In the genomic region with DNA sequence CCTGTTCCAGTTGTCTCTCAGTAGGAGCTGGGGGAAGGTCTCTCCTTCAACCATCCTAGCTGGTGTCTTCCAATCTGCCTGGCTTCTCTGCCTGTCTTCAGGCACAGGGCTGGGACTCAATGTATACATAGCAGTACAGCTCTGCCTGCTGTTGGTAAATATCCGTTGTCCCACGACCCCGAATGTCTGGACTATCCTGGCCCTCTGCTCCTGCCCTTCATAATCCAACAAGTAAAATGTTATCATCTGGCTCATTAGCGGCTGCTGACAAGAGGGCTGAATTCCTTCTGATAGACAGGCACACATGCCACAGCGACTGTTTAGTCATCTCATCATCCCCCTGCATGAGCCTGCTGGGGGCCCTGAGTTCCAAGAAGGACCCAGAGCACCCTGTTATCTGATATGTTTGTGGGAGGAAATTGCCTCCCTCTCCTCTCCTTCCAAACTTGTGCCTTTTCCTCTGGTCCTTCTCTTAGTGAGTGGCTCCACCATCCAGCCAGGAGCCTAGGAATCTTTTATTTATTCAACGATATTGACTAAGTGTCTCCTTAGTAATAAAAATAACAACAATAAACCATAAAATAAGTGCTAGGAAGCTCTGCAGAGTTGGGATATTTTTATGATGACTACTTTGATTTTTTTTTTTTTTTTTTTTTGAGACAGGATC, we compare ENCODE assay signal across 1 cellular context.
TF ChIP-seq lines count a peak whose summit lies in the region.

No MANE protein-coding gene starts in this region.

TF ChIP-seq in K562, 482 proteins besides CTCF, POLR2A, EP300 and RAD21 (continued from another document and continues in another):
- TF ChIP-seq, protein P1, sequence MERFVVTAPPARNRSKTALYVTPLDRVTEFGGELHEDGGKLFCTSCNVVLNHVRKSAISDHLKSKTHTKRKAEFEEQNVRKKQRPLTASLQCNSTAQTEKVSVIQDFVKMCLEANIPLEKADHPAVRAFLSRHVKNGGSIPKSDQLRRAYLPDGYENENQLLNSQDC (CRISPR knock-in tag; IDR thresholded peaks at IDR 0.05): no peak
- TF ChIP-seq, protein P2, sequence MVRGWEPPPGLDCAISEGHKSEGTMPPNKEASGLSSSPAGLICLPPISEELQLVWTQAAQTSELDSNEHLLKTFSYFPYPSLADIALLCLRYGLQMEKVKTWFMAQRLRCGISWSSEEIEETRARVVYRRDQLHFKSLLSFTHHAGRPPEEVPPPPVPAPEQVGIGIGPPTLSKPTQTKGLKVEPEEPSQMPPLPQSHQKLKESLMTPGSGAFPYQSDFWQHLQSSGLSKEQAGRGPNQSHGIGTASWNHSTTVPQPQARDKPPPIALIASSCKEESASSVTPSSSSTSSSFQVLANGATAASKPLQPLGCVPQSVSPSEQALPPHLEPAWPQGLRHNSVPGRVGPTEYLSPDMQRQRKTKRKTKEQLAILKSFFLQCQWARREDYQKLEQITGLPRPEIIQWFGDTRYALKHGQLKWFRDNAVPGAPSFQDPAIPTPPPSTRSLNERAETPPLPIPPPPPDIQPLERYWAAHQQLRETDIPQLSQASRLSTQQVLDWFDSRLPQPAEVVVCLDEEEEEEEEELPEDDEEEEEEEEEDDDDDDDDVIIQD (CRISPR knock-in tag; IDR thresholded peaks at IDR 0.05): no peak
- TF ChIP-seq ZNF239 (CRISPR knock-in tag; IDR thresholded peaks at IDR 0.05) (no peak), MTA2 (IDR thresholded peaks at IDR 0.05; ENCODE audit: low read depth) (no peak; the same call in 1 of the 2 replicates), ZNF668 (CRISPR knock-in tag; IDR thresholded peaks at IDR 0.05) (no peak), TAF1 (IDR thresholded peaks at IDR 0.05; ENCODE audit: control insufficient read depth, extremely low read depth, insufficient read depth, low read length, severe bottlenecking) (peak; percentile 51), CTBP1 (IDR thresholded peaks at IDR 0.05; ENCODE audit: borderline replicate concordance) (peak; percentile 96), PTRF (tag; IDR thresholded peaks at IDR 0.05) (no peak), TAF7 (tag; IDR thresholded peaks at IDR 0.05) (0 out of 2 replicates have a peak, but pooled peaks have one; percentile 39), FOXK2 (conservative IDR thresholded peaks at IDR 0.05 in 1 of 2, IDR thresholded peaks at IDR 0.05 in 1 of 2; ENCODE audit: low read depth in 2 of 2) (0 out of 4 replicates have a peak, but pooled peaks have one; percentile 33 to 65), RBM17 (IDR thresholded peaks at IDR 0.05; ENCODE audit: borderline replicate concordance, low read depth, low read length) (no peak), ZBTB11 (CRISPR knock-in tag; IDR thresholded peaks at IDR 0.05) (no peak; a peak in 1 of 6 replicates), MTA3 (IDR thresholded peaks at IDR 0.05; ENCODE audit: borderline replicate concordance) (peak; percentile 82), DLX4 (CRISPR knock-in tag; IDR thresholded peaks at IDR 0.05) (no peak), HOXB6 (CRISPR knock-in tag; IDR thresholded peaks at IDR 0.05; ENCODE audit: borderline replicate concordance) (no peak), NRF1 (conservative IDR thresholded peaks at IDR 0.05 in 1 of 2, IDR thresholded peaks at IDR 0.05 in 1 of 2) (peak; percentile 22 to 37; a peak in 3 of 4 replicates), EZH2 (IDR thresholded peaks at IDR 0.05; ENCODE audit: borderline replicate concordance, low read depth, low read length) (no peak), CREB1 (IDR thresholded peaks at IDR 0.05) (peak; percentile 33; the same call in 1 of the 2 replicates), CREB1 (CRISPR knock-in tag; IDR thresholded peaks at IDR 0.05) (no peak), ARID3A (IDR thresholded peaks at IDR 0.05; ENCODE audit: borderline replicate concordance, low read depth, low read length) (no peak), ARID1B (IDR thresholded peaks at IDR 0.05) (peak; percentile 88), ZNF407 (IDR thresholded peaks at IDR 0.05; ENCODE audit: low read depth) (no peak), HDAC3 (IDR thresholded peaks at IDR 0.05; ENCODE audit: borderline replicate concordance, partially characterized antibody) (peak; percentile 48), ADNP (tag; IDR thresholded peaks at IDR 0.05) (peak; percentile 10; the same call in 1 of the 2 replicates), ILK (tag; IDR thresholded peaks at IDR 0.05; ENCODE audit: borderline replicate concordance, low read depth) (no peak), PBX2 (CRISPR knock-in tag; IDR thresholded peaks at IDR 0.05; ENCODE audit: low read depth) (no peak), PBX2 (tag; conservative IDR thresholded peaks at IDR 0.05; ENCODE audit: low read depth) (peak; percentile 59; the same call in 1 of the 2 replicates), BCL6 (CRISPR knock-in tag; IDR thresholded peaks at IDR 0.05) (no peak)
